Comparison of ENCODE assay signal across 2 cellular contexts in the genomic region with DNA sequence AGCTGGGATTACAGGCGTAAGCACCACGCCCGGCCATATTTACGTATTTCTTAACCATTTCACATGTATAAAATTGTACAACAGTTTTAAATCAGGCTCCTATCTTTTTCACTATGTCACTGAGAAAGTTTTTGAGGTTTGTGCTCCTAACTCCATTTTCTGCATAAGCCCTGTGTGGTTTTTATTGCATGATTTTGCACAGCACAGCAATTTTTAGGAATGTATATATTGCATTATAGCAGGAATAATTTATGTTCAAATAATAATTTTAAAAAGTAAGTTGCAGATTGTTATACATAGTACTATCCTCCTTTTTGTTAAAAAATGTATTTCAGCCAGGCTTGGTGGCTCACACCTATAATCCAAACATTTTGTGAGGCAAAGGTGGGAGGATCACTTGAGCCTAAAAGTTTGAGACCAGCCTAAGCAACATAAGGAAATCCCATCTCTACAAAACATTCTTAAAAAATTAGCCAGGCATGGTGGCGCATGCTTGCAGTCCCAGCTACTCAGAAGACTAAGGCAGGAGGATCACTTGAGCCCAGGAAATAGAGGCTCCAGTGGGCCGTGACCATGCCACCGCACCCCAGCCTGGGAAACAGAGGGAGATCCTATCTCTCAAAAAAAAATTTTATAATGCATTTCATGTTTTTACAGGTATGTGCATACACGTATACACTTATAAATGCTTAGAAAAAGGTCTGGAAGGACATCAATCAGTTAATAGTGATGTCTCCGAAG.
A peak's percentile ranks its signal among the peaks of the same experiment; 100 is the strongest.
TF ChIP-seq lines count a peak whose summit lies in the region.

No MANE protein-coding gene starts in this region.

TF ChIP-seq in A549, 52 proteins besides CTCF, POLR2A, EP300 and RAD21:
- TF ChIP-seq, protein P1, sequence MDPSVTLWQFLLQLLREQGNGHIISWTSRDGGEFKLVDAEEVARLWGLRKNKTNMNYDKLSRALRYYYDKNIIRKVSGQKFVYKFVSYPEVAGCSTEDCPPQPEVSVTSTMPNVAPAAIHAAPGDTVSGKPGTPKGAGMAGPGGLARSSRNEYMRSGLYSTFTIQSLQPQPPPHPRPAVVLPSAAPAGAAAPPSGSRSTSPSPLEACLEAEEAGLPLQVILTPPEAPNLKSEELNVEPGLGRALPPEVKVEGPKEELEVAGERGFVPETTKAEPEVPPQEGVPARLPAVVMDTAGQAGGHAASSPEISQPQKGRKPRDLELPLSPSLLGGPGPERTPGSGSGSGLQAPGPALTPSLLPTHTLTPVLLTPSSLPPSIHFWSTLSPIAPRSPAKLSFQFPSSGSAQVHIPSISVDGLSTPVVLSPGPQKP (IDR thresholded peaks at IDR 0.05; ENCODE audit: low read depth, low read length), result no peak
- peak; percentile 80 for TF ChIP-seq MAFK (IDR thresholded peaks at IDR 0.05; ENCODE audit: partially characterized antibody)

TF ChIP-seq in K562, 482 proteins besides CTCF, POLR2A, EP300 and RAD21:
- TF ChIP-seq ERF (CRISPR knock-in tag; IDR thresholded peaks at IDR 0.05) (no peak), MAFF (IDR thresholded peaks at IDR 0.05; ENCODE audit: low read length) (peak; percentile 26; the same call in 1 of the 2 replicates), MAFK (IDR thresholded peaks at IDR 0.05; ENCODE audit: low read length) (0 out of 2 replicates have a peak, but pooled peaks have one; percentile 12)
TF ChIP-seq in K562: peak in this region for 2.
